ENCODE assay signal across 14 cellular contexts in the genomic region with DNA sequence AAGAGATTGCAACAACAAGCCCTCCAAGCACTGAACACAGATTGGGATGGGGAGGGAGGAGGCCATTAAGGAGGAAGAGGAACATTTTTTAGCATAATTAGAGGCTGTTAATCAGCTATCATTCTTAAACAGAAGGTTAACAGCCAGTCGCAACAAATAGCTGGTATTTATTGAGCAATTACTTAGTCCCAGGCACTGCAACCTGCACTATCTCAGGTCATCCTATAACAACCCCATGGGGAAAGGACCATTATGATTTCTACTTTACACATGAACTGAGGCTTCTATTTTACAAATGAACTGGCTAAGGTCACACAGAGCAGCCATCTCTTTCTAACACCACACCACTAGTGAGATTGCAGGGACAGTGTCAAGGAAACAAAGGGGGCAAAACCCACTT. TPM values are rescaled to one million over a fixed set of nuclear protein-coding genes. Genes with fewer than 3 reads are reported as not detected.
A peak's percentile ranks its signal among the peaks of the same experiment; 100 is the strongest.
DNase-seq lines count a peak whose midpoint lies in the region; ATAC-seq and TF ChIP-seq lines count a peak whose summit lies in the region.
"Had no signal": no experiment of that assay in that cellular context is flagged by ENCODE, and none has a peak within 500 bp of the region (broad histone marks: within the 10 kb centered on the region; RNA-seq: fewer than 3 reads in every experiment).

No MANE protein-coding gene starts in this region.

- peaks cover 37% of the 10 kb centered on the region for H3K4me1 ChIP-seq in CD4-positive, CD25-positive, alpha-beta regulatory T cell (ENCODE audit: control insufficient read depth, insufficient read depth, low read length, poor library complexity, severe bottlenecking)
- H3K4me1 ChIP-seq in naive thymus-derived CD4-positive, alpha-beta T cell (ENCODE audit: control insufficient read depth in 2 of 2, insufficient read depth in 2 of 2, low read length in 2 of 2), result peaks cover 30 to 33% of the 10 kb centered on the region in 2 donors
- no peaks in the 10 kb centered on the region for H3K4me1 ChIP-seq in GM23248 (ENCODE audit: insufficient read depth)

- peaks cover 58% of the 10 kb centered on the region for H3K36me3 ChIP-seq in CD4-positive, CD25-positive, alpha-beta regulatory T cell (ENCODE audit: control insufficient read depth, insufficient read depth, low read length)
- peaks cover 17 to 59% (median 20%) of the 10 kb centered on the region in 3 experiments for H3K36me3 ChIP-seq in naive thymus-derived CD4-positive, alpha-beta T cell (ENCODE audit: control insufficient read depth in 2 of 3, insufficient read depth in 3 of 3, low read length in 3 of 3)
- no peaks in the 10 kb centered on the region for H3K36me3 ChIP-seq in GM23248 (ENCODE audit: low read depth)
- H3K36me3 ChIP-seq: SJCRH30 had no signal

- no peak overlapping the region for H3K9ac ChIP-seq in GM23248

- in situ Hi-C loops in GM23248 (cut with MboI), result no loop called here

- no peak overlapping the region for H3K27ac ChIP-seq in CD4-positive, CD25-positive, alpha-beta regulatory T cell (ENCODE audit: insufficient read depth, low read length, poor library complexity, severe bottlenecking)
- H3K27ac ChIP-seq in naive thymus-derived CD4-positive, alpha-beta T cell (ENCODE audit: low read depth, low read length), result no peak overlapping the region
- no peak overlapping the region for H3K27ac ChIP-seq in GM23248
- H3K27ac ChIP-seq: SJCRH30 had no signal

- H3K4me3 ChIP-seq in CD4-positive, CD25-positive, alpha-beta regulatory T cell (ENCODE audit: low read depth, low read length), result no peak overlapping the region
- no peak overlapping the region for H3K4me3 ChIP-seq in naive thymus-derived CD4-positive, alpha-beta T cell (ENCODE audit: low read length)
- no peak overlapping the region for H3K4me3 ChIP-seq in GM23248
- H3K4me3 ChIP-seq: SJCRH30 had no signal

- no peaks in the 10 kb centered on the region for H3F3A ChIP-seq in GM23248 (ENCODE audit: insufficient read depth)

- BruUV-seq in Calu3 (replicated peaks; lab: Mats Ljungman, UMichigan), result TSS peak; percentile 29

- H3K4me2 ChIP-seq in GM23248 (ENCODE audit: unreplicated experiment), result no peak overlapping the region

- H3K27me3 Mint-ChIP-seq in CD4-positive, CD25-positive, alpha-beta regulatory T cell, result peaks cover 4% of the 10 kb centered on the region
- H3K27me3 Mint-ChIP-seq in Calu3 (ENCODE audit: unreplicated experiment) (no peaks in the 10 kb centered on the region), WTC11 (ENCODE audit: low read depth) (no peaks in the 10 kb centered on the region)
- no peaks in the 10 kb centered on the region for H3K27me3 Mint-ChIP-seq in naive thymus-derived CD4-positive, alpha-beta T cell

- DNase-seq in CD4-positive, CD25-positive, alpha-beta regulatory T cell, result no peak
- DNase-seq in Calu3 (no peak), WTC11 (ENCODE audit: low spot score) (no peak), GM23248 (no peak), NCI-H526 treated with DMSO at 0.1 percent for 48 hours (lab: John Stamatoyannopoulos, UW) (no peak)
- no peak for DNase-seq in naive thymus-derived CD4-positive, alpha-beta T cell
- no peak for DNase-seq in stimulated activated naive CD8-positive, alpha-beta T cell treated with anti-CD3 and anti-CD28 coated beads, Interleukin-15, Interleukin-2, amounts not matched to agents 100 U/mL and 50 U/mL, for 24 hours
- DNase-seq: ACHN, C1 segment of cervical spinal cord, KBM-7, NCI-H187 treated with DMSO at 0.1 percent for 48 hours, NCI-H226, NCI-H524, SJCRH30 had no signal

- CTCF ChIA-PET in Calu3 (lab: Charles Lee), result no interaction called here
- CTCF ChIA-PET in WTC11 (lab: Charles Lee), result interaction anchor here (0.7 to 1.1 kb wide), 2 partner anchors 19 to 196 kb away, joined by 3 to 4 read pairs; partner anchors contain the start of gene SIRT4
- CTCF ChIA-PET in naive thymus-derived CD4-positive, alpha-beta T cell (lab: Charles Lee), result interaction anchor here (0.7 kb wide), 1 partner anchor 273 kb away, joined by 5 read pairs; no protein-coding TSS in a partner anchor

- H3K9me3 ChIP-seq in CD4-positive, CD25-positive, alpha-beta regulatory T cell (ENCODE audit: control insufficient read depth in 2 of 2, low read length in 2 of 2), result no peaks in the 10 kb centered on the region
- no peaks in the 10 kb centered on the region for H3K9me3 ChIP-seq in naive thymus-derived CD4-positive, alpha-beta T cell (ENCODE audit: control insufficient read depth in 2 of 3, low read length in 3 of 3)
- H3K9me3 ChIP-seq in GM23248 (ENCODE audit: low read depth), result no peaks in the 10 kb centered on the region
- H3K9me3 ChIP-seq: SJCRH30 had no signal

- H2AFZ ChIP-seq in GM23248, result no peak overlapping the region

- H3K36me3 Mint-ChIP-seq in CD4-positive, CD25-positive, alpha-beta regulatory T cell, result peaks cover 30% of the 10 kb centered on the region
- peaks cover 52% of the 10 kb centered on the region for H3K36me3 Mint-ChIP-seq in Calu3 (ENCODE audit: insufficient read depth, unreplicated experiment)
- peaks cover 19% of the 10 kb centered on the region for H3K36me3 Mint-ChIP-seq in WTC11
- peaks cover 0 to 38% (median 12%) of the 10 kb centered on the region in 5 donors for H3K36me3 Mint-ChIP-seq in naive thymus-derived CD4-positive, alpha-beta T cell

- H3K4me1 Mint-ChIP-seq in CD4-positive, CD25-positive, alpha-beta regulatory T cell, result peaks cover 10 to 65% (median 42%) of the 10 kb centered on the region in 4 donors
- peaks cover 10% of the 10 kb centered on the region for H3K4me1 Mint-ChIP-seq in Calu3 (ENCODE audit: low read depth, unreplicated experiment)
- H3K4me1 Mint-ChIP-seq in WTC11, result peaks cover 47% of the 10 kb centered on the region
- peaks cover 36 to 75% (median 50%) of the 10 kb centered on the region in 7 donors for H3K4me1 Mint-ChIP-seq in naive thymus-derived CD4-positive, alpha-beta T cell

- H3K27ac Mint-ChIP-seq in CD4-positive, CD25-positive, alpha-beta regulatory T cell, result peak overlapping the region in 2 of 3 donors; percentile 34 to 62
- H3K27ac Mint-ChIP-seq in Calu3 (ENCODE audit: unreplicated experiment), result no peak overlapping the region
- H3K27ac Mint-ChIP-seq in WTC11, result peak overlapping the region; percentile 34
- peak overlapping the region in 5 of 9 donors; percentile 5 to 64 (median 25) for H3K27ac Mint-ChIP-seq in naive thymus-derived CD4-positive, alpha-beta T cell

- peaks cover 0 to 2% (median 0%) of the 10 kb centered on the region in 7 donors for H3K9me3 Mint-ChIP-seq in CD4-positive, CD25-positive, alpha-beta regulatory T cell
- H3K9me3 Mint-ChIP-seq in Calu3 (ENCODE audit: low read depth, unreplicated experiment) (no peaks in the 10 kb centered on the region), WTC11 (no peaks in the 10 kb centered on the region)
- H3K9me3 Mint-ChIP-seq in naive thymus-derived CD4-positive, alpha-beta T cell, result no peaks in the 10 kb centered on the region

- TF ChIP-seq CTCF in Calu3 (IDR thresholded peaks at IDR 0.05; ENCODE audit: unreplicated experiment) (no peak), WTC11 (IDR thresholded peaks at IDR 0.05) (no peak)

- POLR2A ChIA-PET in WTC11 (lab: Charles Lee), result interaction anchor here (1.5 kb wide), 1 partner anchor 11 kb away, joined by 7 read pairs; the partner anchor contains the start of gene RAB35
- POLR2A ChIA-PET in naive thymus-derived CD4-positive, alpha-beta T cell (lab: Charles Lee), result interaction anchor here (0.8 kb wide), 1 partner anchor 89 kb away, joined by 3 read pairs; no protein-coding TSS in a partner anchor

- WGBS in GM23248 (ENCODE audit: low coverage in 1 of 2, low lambda C conversion rate in 2 of 2, missing lambda C conversion rate in 2 of 2), 2 experiments, result 92 to 93% methylated on average over 1 of the region's 1 CpG

- H4K20me1 ChIP-seq in GM23248 (ENCODE audit: insufficient read depth), result no peaks in the 10 kb centered on the region; the same call in 1 of the 2 replicates

- H3K79me2 ChIP-seq in GM23248 (ENCODE audit: insufficient read depth), result peaks cover 100% of the 10 kb centered on the region

- no peak for ATAC-seq in CD4-positive, CD25-positive, alpha-beta regulatory T cell (ENCODE audit: low read depth in 2 of 2)
- no peak for ATAC-seq in WTC11
- no peak for ATAC-seq in naive thymus-derived CD4-positive, alpha-beta T cell
- no peak for ATAC-seq in stimulated activated naive CD8-positive, alpha-beta T cell treated with anti-CD3 and anti-CD28 coated beads, Interleukin-15, Interleukin-2, amounts not matched to agents 100 U/mL and 50 U/mL, for 24 hours

- no peaks in the 10 kb centered on the region for H3K27me3 ChIP-seq in CD4-positive, CD25-positive, alpha-beta regulatory T cell (ENCODE audit: control insufficient read depth, insufficient read depth, low read length)
- no peaks in the 10 kb centered on the region for H3K27me3 ChIP-seq in naive thymus-derived CD4-positive, alpha-beta T cell (ENCODE audit: control insufficient read depth in 2 of 2, insufficient read depth in 2 of 2, low read length in 2 of 2)
- no peaks in the 10 kb centered on the region for H3K27me3 ChIP-seq in GM23248 (replicated peaks; ENCODE audit: insufficient read depth)
- H3K27me3 ChIP-seq: SJCRH30 had no signal

- intact Hi-C loops in Calu3 (cut with micrococcal nuclease; ENCODE audit: unreplicated experiment), result no loop called here
- intact Hi-C loops in naive thymus-derived CD4-positive, alpha-beta T cell (cut with micrococcal nuclease), result no loop called here

- peak overlapping the region in 1 of 4 donors; percentile 45 for H3K4me3 Mint-ChIP-seq in CD4-positive, CD25-positive, alpha-beta regulatory T cell
- H3K4me3 Mint-ChIP-seq in Calu3 (ENCODE audit: low read depth, unreplicated experiment) (no peak overlapping the region), WTC11 (no peak overlapping the region)
- peak overlapping the region in 1 of 10 donors; percentile 8 for H3K4me3 Mint-ChIP-seq in naive thymus-derived CD4-positive, alpha-beta T cell

- H3K9me2 ChIP-seq in GM23248 (ENCODE audit: insufficient read depth), result no peaks in the 10 kb centered on the region

TF ChIP-seq in WTC11, 78 proteins besides CTCF, POLR2A, EP300 and RAD21 (continues in another document):
- TF ChIP-seq OVOL2 (CRISPR knock-in tag; IDR thresholded peaks at IDR 0.05; ENCODE audit: borderline replicate concordance) (no peak), PRRX2 (CRISPR knock-in tag; IDR thresholded peaks at IDR 0.05) (no peak), NFYB (CRISPR knock-in tag; conservative IDR thresholded peaks at IDR 0.05; ENCODE audit: low read depth) (no peak), CREM (CRISPR knock-in tag; IDR thresholded peaks at IDR 0.05) (no peak)
- TF ChIP-seq, protein P1, sequence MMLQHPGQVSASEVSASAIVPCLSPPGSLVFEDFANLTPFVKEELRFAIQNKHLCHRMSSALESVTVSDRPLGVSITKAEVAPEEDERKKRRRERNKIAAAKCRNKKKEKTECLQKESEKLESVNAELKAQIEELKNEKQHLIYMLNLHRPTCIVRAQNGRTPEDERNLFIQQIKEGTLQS (CRISPR knock-in tag; conservative IDR thresholded peaks at IDR 0.05), result no peak

RNA-seq across cellular contexts. Expression of gene RAB35, which starts 10.4 kb away (rescaled TPM):
- 85.5 TPM for total RNA-seq in CD4-positive, CD25-positive, alpha-beta regulatory T cell
- 10 to 100 TPM; 25.2 to 37.0 (median 27.1) TPM for polyA plus RNA-seq in CD4-positive, CD25-positive, alpha-beta regulatory T cell
- total RNA-seq in Calu3 (2022) (68.2 and 75.4 TPM in 2 replicates), WTC11 (2021) (44.2 to 47.6 TPM (median 44.5 TPM) in 3 replicates)
- total RNA-seq in naive thymus-derived CD4-positive, alpha-beta T cell, result 10 to 100 TPM; 45.8 to 77.3 (median 59.3) TPM
- polyA plus RNA-seq in naive thymus-derived CD4-positive, alpha-beta T cell, result 10 to 100 TPM; 14.5 to 21.0 TPM
- total RNA-seq in GM23248 (2014; rRNA removed; shearing (Covaris generic)), result 32.0 and 37.1 TPM in 2 replicates
- 28.2 and 28.7 TPM in 2 replicates for polyA plus RNA-seq in GM23248 (2016; fragmentation: Nextera tagmentation; extraction: Ambion mirVana)
